Comparison of ENCODE assay signal across 8 cellular contexts in genomic region chr2:174485763-174486613, GRCh38. TPM values are rescaled to one million over a fixed set of nuclear protein-coding genes. Genes with fewer than 3 reads are reported as not detected.
DNase-seq lines count a peak whose midpoint lies in the region; ATAC-seq and TF ChIP-seq lines count a peak whose summit lies in the region.

No MANE protein-coding gene starts in this region.

- TF ChIP-seq CTCF in GM12864 (IDR thresholded peaks at IDR 0.05; ENCODE audit: low read depth, low read length, missing control alignments), result no peak
- no peak for TF ChIP-seq CTCF in H9 (conservative IDR thresholded peaks at IDR 0.05)
- no peak for TF ChIP-seq CTCF in NB4 (IDR thresholded peaks at IDR 0.05; ENCODE audit: low read depth, low read length)

- H3K23ac ChIP-seq in H9 (ENCODE audit: insufficient read length, low read depth, low read length), result no peak overlapping the region

- H3T11ph ChIP-seq in H9 (ENCODE audit: low read length), result no peak overlapping the region

- no peaks in the 10 kb centered on the region for H3K79me2 ChIP-seq in H9 (ENCODE audit: insufficient read depth, low read length)

- H2BK5ac ChIP-seq in H9 (ENCODE audit: insufficient read length, low read length), result no peak overlapping the region

- H3K27ac Mint-ChIP-seq in H9, result no peak overlapping the region
- peak overlapping the region; percentile 88 for H3K27ac Mint-ChIP-seq in natural killer cell treated with Interleukin-12 subunit alpha and Interleukin-12 subunit beta and Interleukin-15 and Interleukin-18, amount 100 ng/mL, for 72 hours

- TF ChIP-seq POLR2A in NB4 (IDR thresholded peaks at IDR 0.05; ENCODE audit: extremely low read depth, insufficient read length), result no peak

- H2AK5ac ChIP-seq in H9 (ENCODE audit: insufficient read length, low read length), result no peak overlapping the region

- H3K18ac ChIP-seq in H9 (ENCODE audit: insufficient read length, low read depth, low read length), result no peak overlapping the region

- no CpG with 5 or more reads among the region's 25 CpGs for WGBS in H9 (ENCODE audit: extremely low coverage, insufficient read length, low lambda C conversion rate)

- H2AFZ ChIP-seq in H9 (ENCODE audit: low read length), result peak overlapping the region; percentile 36

- peaks cover 7 to 9% of the 10 kb centered on the region in 2 experiments for H3K4me1 Mint-ChIP-seq in H9
- H3K4me1 Mint-ChIP-seq in natural killer cell treated with Interleukin-12 subunit alpha and Interleukin-12 subunit beta and Interleukin-15 and Interleukin-18, amount 100 ng/mL, for 72 hours (ENCODE audit: low read depth in 2 of 2), result peaks cover 24 to 30% of the 10 kb centered on the region in 2 donors

- no peak overlapping the region for H3K14ac ChIP-seq in H9 (ENCODE audit: insufficient read depth, low read length)

- no peak overlapping the region for H2BK20ac ChIP-seq in H9 (ENCODE audit: low read depth, low read length, poor library complexity, severe bottlenecking)

- ATAC-seq in natural killer cell treated with Interleukin-12 subunit alpha and Interleukin-12 subunit beta and Interleukin-15 and Interleukin-18, amount 100 ng/mL, for 72 hours, result no peak

- no peak overlapping the region for H4K5ac ChIP-seq in H9 (ENCODE audit: insufficient read length, low read depth, low read length)

- H4K91ac ChIP-seq in H9 (ENCODE audit: insufficient read length, low read depth, low read length), result no peak overlapping the region

- H4K8ac ChIP-seq in H9 (replicated peaks; ENCODE audit: insufficient read length, low read depth, low read length), result no peak overlapping the region

- H3K4me3 ChIP-seq in GM12864 (ENCODE audit: low read depth, low read length), result peak overlapping the region; percentile 95
- H3K4me3 ChIP-seq in NB4 (ENCODE audit: low read depth, low read length), result peak overlapping the region; percentile 72

- H2BK12ac ChIP-seq in H9 (ENCODE audit: insufficient read length, low read depth, low read length), result no peak overlapping the region

- H3K23me2 ChIP-seq in H9 (ENCODE audit: insufficient read length, low read depth, low read length, poor library complexity, severe bottlenecking), result peaks cover 13% of the 10 kb centered on the region

- no peak overlapping the region for H3K9ac ChIP-seq in H9 (ENCODE audit: extremely low read depth, insufficient read length, low read length)

- no peaks in the 10 kb centered on the region for H4K20me1 ChIP-seq in H9 (ENCODE audit: control insufficient read depth, insufficient read depth, insufficient read length)

- H3K27ac ChIP-seq in H9 (ENCODE audit: insufficient read length, low read depth, low read length), result no peak overlapping the region

- H3K79me1 ChIP-seq in H9 (ENCODE audit: insufficient read depth, low read depth, low read length, poor library complexity, severe bottlenecking), result no peaks in the 10 kb centered on the region

- no peak overlapping the region for H2BK120ac ChIP-seq in H9 (ENCODE audit: low read depth, low read length, poor library complexity, severe bottlenecking)

- H3K27me3 ChIP-seq in H9 (ENCODE audit: insufficient read depth, low read length), result peaks cover 4% of the 10 kb centered on the region; the same call in 1 of the 2 replicates

- no peak overlapping the region for H3K4ac ChIP-seq in H9 (ENCODE audit: low read depth, low read length)

- no peaks in the 10 kb centered on the region for H3K9me3 ChIP-seq in H9 (ENCODE audit: control insufficient read depth, low read depth, low read length)

- no peaks in the 10 kb centered on the region for H3K4me1 ChIP-seq in H9 (ENCODE audit: insufficient read depth, low read length)

- H3K36me3 Mint-ChIP-seq in H9 (ENCODE audit: insufficient read depth in 1 of 3, low read depth in 3 of 3), result peaks cover 0 to 11% (median 0%) of the 10 kb centered on the region in 3 experiments; a peak in 5 of 7 replicates
- H3K36me3 Mint-ChIP-seq in natural killer cell treated with Interleukin-12 subunit alpha and Interleukin-12 subunit beta and Interleukin-15 and Interleukin-18, amount 100 ng/mL, for 72 hours, result no peaks in the 10 kb centered on the region

- H3K4me3 Mint-ChIP-seq in H9, result peak overlapping the region; percentile 82 to 89
- H3K4me3 Mint-ChIP-seq in natural killer cell treated with Interleukin-12 subunit alpha and Interleukin-12 subunit beta and Interleukin-15 and Interleukin-18, amount 100 ng/mL, for 72 hours, result peak overlapping the region; percentile 96

- H3K56ac ChIP-seq in H9 (ENCODE audit: insufficient read length, low read depth, low read length), result no peak overlapping the region

- H3K27me3 Mint-ChIP-seq in H9 (ENCODE audit: low read depth), result peaks cover 40% of the 10 kb centered on the region
- no peaks in the 10 kb centered on the region for H3K27me3 Mint-ChIP-seq in natural killer cell treated with Interleukin-12 subunit alpha and Interleukin-12 subunit beta and Interleukin-15 and Interleukin-18, amount 100 ng/mL, for 72 hours

- H2BK15ac ChIP-seq in H9 (ENCODE audit: low read depth, low read length), result no peak overlapping the region

- peaks cover 3 to 4% of the 10 kb centered on the region in 2 experiments; a peak in 3 of 5 replicates for H3K9me3 Mint-ChIP-seq in H9
- H3K9me3 Mint-ChIP-seq in natural killer cell treated with Interleukin-12 subunit alpha and Interleukin-12 subunit beta and Interleukin-15 and Interleukin-18, amount 100 ng/mL, for 72 hours, result no peaks in the 10 kb centered on the region

- no peak for DNase-seq in GM12864 (ENCODE audit: low read depth)
- peak; percentile 41 for DNase-seq in H9
- peak; percentile 70 for DNase-seq in NB4 (ENCODE audit: low read depth)
- DNase-seq in activated CD8-positive, alpha-beta memory T cell treated with anti-CD3 and anti-CD28 coated beads for 24 hours, result peak; percentile 74
- DNase-seq in fibroblast of gingiva (ENCODE audit: low read depth), result peak; percentile 31
- DNase-seq in natural killer cell treated with Interleukin-12 subunit alpha and Interleukin-12 subunit beta and Interleukin-15 and Interleukin-18, amount 100 ng/mL, for 72 hours (ENCODE audit: low spot score), result no peak
- no peak for DNase-seq in SKM-1 (lab: John Stamatoyannopoulos, UW; ENCODE audit: unreplicated experiment)
- no peak for DNase-seq in NCI-H128 (lab: John Stamatoyannopoulos, UW; ENCODE audit: unreplicated experiment)

- peak overlapping the region; percentile 81 for H3K4me2 ChIP-seq in H9 (ENCODE audit: insufficient read depth, insufficient read length, low read length)

RNA-seq across cellular contexts. Expression of gene GPR155, which starts 0.8 kb away (rescaled TPM):
- total RNA-seq in H9 (2021), result 0.35 TPM in 2 replicates
- 1 to 10 TPM; 3.2 to 3.6 TPM for total RNA-seq in natural killer cell treated with Interleukin-12 subunit alpha and Interleukin-12 subunit beta and Interleukin-15 and Interleukin-18, amount 100 ng/mL, for 72 hours

Comparison
In these comparisons a context has a peak if more than half of its experiments do, and no peak if none do; other contexts are left out.
1. DNase-seq: peak in H9 (single experiment), NB4 (single experiment), activated CD8-positive, alpha-beta memory T cell treated with anti-CD3 and anti-CD28 coated beads for 24 hours (single experiment) and fibroblast of gingiva (single experiment); none in GM12864 (single experiment), natural killer cell treated with Interleukin-12 subunit alpha and Interleukin-12 subunit beta and Interleukin-15 and Interleukin-18, amount 100 ng/mL, for 72 hours (single experiment), SKM-1 (single experiment) and NCI-H128 (single experiment).
2. H3K27ac Mint-ChIP-seq: peak in natural killer cell treated with Interleukin-12 subunit alpha and Interleukin-12 subunit beta and Interleukin-15 and Interleukin-18, amount 100 ng/mL, for 72 hours (2 of 2); none in H9 (0 of 3).